Comparison of ENCODE assay signal across 8 cellular contexts in genomic region chr17:40177275-40177874, GRCh38. TPM values are rescaled to one million over a fixed set of nuclear protein-coding genes. Genes with fewer than 3 reads are reported as not detected.
A peak's percentile ranks its signal among the peaks of the same experiment; 100 is the strongest.
DNase-seq lines count a peak whose midpoint lies in the region; ATAC-seq, FAIRE-seq and TF ChIP-seq lines count a peak whose summit lies in the region.

A gene with protein sequence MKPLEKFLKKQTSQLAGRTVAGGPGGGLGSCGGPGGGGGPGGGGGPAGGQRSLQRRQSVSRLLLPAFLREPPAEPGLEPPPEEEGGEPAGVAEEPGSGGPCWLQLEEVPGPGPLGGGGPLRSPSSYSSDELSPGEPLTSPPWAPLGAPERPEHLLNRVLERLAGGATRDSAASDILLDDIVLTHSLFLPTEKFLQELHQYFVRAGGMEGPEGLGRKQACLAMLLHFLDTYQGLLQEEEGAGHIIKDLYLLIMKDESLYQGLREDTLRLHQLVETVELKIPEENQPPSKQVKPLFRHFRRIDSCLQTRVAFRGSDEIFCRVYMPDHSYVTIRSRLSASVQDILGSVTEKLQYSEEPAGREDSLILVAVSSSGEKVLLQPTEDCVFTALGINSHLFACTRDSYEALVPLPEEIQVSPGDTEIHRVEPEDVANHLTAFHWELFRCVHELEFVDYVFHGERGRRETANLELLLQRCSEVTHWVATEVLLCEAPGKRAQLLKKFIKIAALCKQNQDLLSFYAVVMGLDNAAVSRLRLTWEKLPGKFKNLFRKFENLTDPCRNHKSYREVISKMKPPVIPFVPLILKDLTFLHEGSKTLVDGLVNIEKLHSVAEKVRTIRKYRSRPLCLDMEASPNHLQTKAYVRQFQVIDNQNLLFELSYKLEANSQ (plus strand): TSS chr17:40177470. CDS start chr17:40177862, 392 bp downstream.

- H3K4me3 ChIP-seq in Peyer's patch (peak within 1 kb of the TSS; percentile 51 to 74 (median 62)), foreskin fibroblast (ENCODE audit: low read depth in 1 of 2, low read length in 2 of 2) (peak within 1 kb of the TSS; percentile 37 to 48), neutrophil (ENCODE audit: low read depth in 1 of 2, low read length in 1 of 2) (peak within 1 kb of the TSS; percentile 45 to 63)

- peaks cover 0 to 34% (median 14%) of the 10 kb centered on the region in 4 donors for H3K4me1 ChIP-seq in Peyer's patch
- peaks cover 10 to 14% of the 10 kb centered on the region in 2 experiments for H3K4me1 ChIP-seq in neutrophil (ENCODE audit: control insufficient read depth in 1 of 2, insufficient read depth in 1 of 2, low read depth in 1 of 2, low read length in 1 of 2)

- H3K27ac ChIP-seq in Peyer's patch (peak within 1 kb of the TSS in 3 of 4 donors; percentile 89 to 96 (median 91)), neutrophil (no peak within 1 kb of the TSS), substantia nigra (ENCODE audit: low read depth, low read length, poor library complexity, severe bottlenecking) (no peak within 1 kb of the TSS)

- no peaks in the 10 kb centered on the region for H3K27me3 ChIP-seq in Peyer's patch
- peaks cover 35% of the 10 kb centered on the region for H3K27me3 ChIP-seq in neutrophil

- TF ChIP-seq CTCF in D721Med (IDR thresholded peaks at IDR 0.05; ENCODE audit: insufficient read depth, missing control alignments), result no peak
- no peak for TF ChIP-seq CTCF in Peyer's patch (IDR thresholded peaks at IDR 0.05)
- no peak for TF ChIP-seq CTCF in foreskin fibroblast (IDR thresholded peaks at IDR 0.05; ENCODE audit: low read depth, low read length)
- peak; percentile 32 for TF ChIP-seq CTCF in neutrophil (IDR thresholded peaks at IDR 0.05)

- peak; percentile 55 for ATAC-seq in HG03135 (IDR thresholded peaks at IDR 0.05; ENCODE audit: unreplicated experiment)

- H3K36me3 ChIP-seq in Peyer's patch (peaks cover 0 to 8% (median 0%) of the 10 kb centered on the region in 3 donors), neutrophil (peaks cover 63% of the 10 kb centered on the region)

- DNase-seq in D721Med (ENCODE audit: insufficient read length, low spot score) (peak; percentile 83), Peyer's patch (peak; percentile 80 to 95 (median 93)), activated gamma-delta T cell (lab: John Stamatoyannopoulos, UW) (peak; percentile 64), foreskin fibroblast (peak; percentile 68 to 89), substantia nigra (lab: John Stamatoyannopoulos, UW) (peak in 32 of 49 donors; percentile 4 to 83 (median 34)), T1000 (lab: John Stamatoyannopoulos, UW) (no peak)

- peak; percentile 78 to 95 for TF ChIP-seq POLR2A in Peyer's patch (IDR thresholded peaks at IDR 0.05)

- FAIRE-seq in D721Med (lab: Jason Lieb, UNC), result no peak

- H3K9me3 ChIP-seq in Peyer's patch (no peaks in the 10 kb centered on the region), neutrophil (no peaks in the 10 kb centered on the region)

RNA-seq across cellular contexts. Expression of the gene that starts here (rescaled TPM):
- 100 to 1,000 TPM in 3 of 4 donors, 10 to 100 TPM in 1; 56.9 to 317 (median 207) TPM for total RNA-seq in Peyer's patch

Comparison
In these comparisons a context has a peak if more than half of its experiments do, and no peak if none do; other contexts are left out.
1. H3K27ac ChIP-seq: peak in Peyer's patch (3 of 4); none in neutrophil (single experiment) and substantia nigra (single experiment).
2. Peak in every context shown above with its lines, with median percentiles within 50 percentile points of each other: H3K4me3 ChIP-seq.